Comparison of ENCODE assay signal across 19 cellular contexts in the genomic region with DNA sequence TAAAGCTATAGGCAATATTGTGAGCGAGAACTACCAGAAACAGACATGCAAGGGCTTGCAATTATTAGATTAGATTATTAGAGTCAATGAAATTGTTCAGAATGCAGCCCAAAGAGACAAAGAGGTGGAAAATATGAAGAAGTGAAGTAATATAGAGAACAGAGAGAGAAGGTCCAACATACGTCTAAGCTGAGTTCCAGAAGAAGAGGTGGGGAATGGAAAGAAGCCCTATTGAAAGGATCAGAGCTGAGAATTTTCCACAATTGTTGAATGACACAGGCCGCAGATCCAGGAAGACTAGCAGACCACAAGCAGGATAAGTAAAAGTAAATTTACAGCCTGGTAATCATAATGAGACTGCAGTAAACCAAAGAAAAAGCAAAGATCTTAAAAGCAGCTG.
"Had no signal": no experiment of that assay in that cellular context is flagged by ENCODE, and none has a peak within 500 bp of the region (broad histone marks: within the 10 kb centered on the region; RNA-seq: fewer than 3 reads in every experiment).

No MANE protein-coding gene starts in this region.

- H3K27me3 ChIP-seq: adrenal gland, body of pancreas, colonic mucosa, gastroesophageal sphincter, heart right ventricle, pancreas, stomach, upper lobe of right lung had no signal

- H3K4me3 Mint-ChIP-seq: activated naive CD4-positive, alpha-beta T cell treated with anti-CD3 and anti-CD28 coated beads, Interleukin-2, amount 10 ng/mL, durations not matched to agents 7 days and 5 days; naive thymus-derived CD4-positive, alpha-beta T cell had no signal

- H3K4me1 ChIP-seq: adrenal gland, body of pancreas, colonic mucosa, gastroesophageal sphincter, pancreas, upper lobe of right lung had no signal

- H3K9me3 ChIP-seq: adrenal gland, colonic mucosa, pancreas had no signal

- H3K27me3 Mint-ChIP-seq: activated naive CD4-positive, alpha-beta T cell treated with anti-CD3 and anti-CD28 coated beads, Interleukin-2, amount 10 ng/mL, durations not matched to agents 7 days and 5 days; naive thymus-derived CD4-positive, alpha-beta T cell had no signal

- H3K27ac ChIP-seq: adrenal gland, body of pancreas, colonic mucosa, gastroesophageal sphincter, heart right ventricle, pancreas, stomach, thoracic aorta, upper lobe of right lung had no signal

- H3K27ac Mint-ChIP-seq: activated naive CD4-positive, alpha-beta T cell treated with anti-CD3 and anti-CD28 coated beads, Interleukin-2, amount 10 ng/mL, durations not matched to agents 7 days and 5 days; naive thymus-derived CD4-positive, alpha-beta T cell had no signal

- H3K4me1 Mint-ChIP-seq: activated naive CD4-positive, alpha-beta T cell treated with anti-CD3 and anti-CD28 coated beads, Interleukin-2, amount 10 ng/mL, durations not matched to agents 7 days and 5 days had no signal

- DNase-seq: activated CD4-positive, alpha-beta T cell treated with anti-CD3 and anti-CD28 coated beads, Interleukin-2, amount 50 U/mL, for 48 hours; activated CD4-positive, CD25-positive, alpha-beta regulatory T cell treated with anti-CD3 and anti-CD28 coated beads, Interleukin-2, amount 50 U/mL, for 72 hours; activated naive CD4-positive, alpha-beta T cell treated with anti-CD3 and anti-CD28 coated beads, Interleukin-2, amount 10 ng/mL, durations not matched to agents 7 days and 5 days; activated T-cell treated with anti-CD3 and anti-CD28 coated beads, Interleukin-2, amount 50 U/mL, for 1 hour; adrenal gland; body of pancreas; central memory CD4-positive, alpha-beta T cell; colonic mucosa; effector CD4-positive, alpha-beta T cell; heart right ventricle; left colon; mammary epithelial cell; naive thymus-derived CD4-positive, alpha-beta T cell; pancreas; stimulated activated CD4-positive, alpha-beta T cell treated with anti-CD3 and anti-CD28 coated beads, Interleukin-1b, Interleukin-23, amount 100 ng/mL, for 48 hours; stomach; upper lobe of right lung had no signal

- H3K36me3 ChIP-seq: adrenal gland, colonic mucosa, pancreas, upper lobe of right lung had no signal

- H3K4me3 ChIP-seq: adrenal gland, body of pancreas, colonic mucosa, gastroesophageal sphincter, heart right ventricle, pancreas, stomach, thoracic aorta, upper lobe of right lung had no signal

- ATAC-seq: body of pancreas; gastroesophageal sphincter; heart right ventricle; left colon; naive thymus-derived CD4-positive, alpha-beta T cell; pancreas; upper lobe of right lung had no signal
